ENCODE assay signal across 8 cellular contexts in the genomic region with DNA sequence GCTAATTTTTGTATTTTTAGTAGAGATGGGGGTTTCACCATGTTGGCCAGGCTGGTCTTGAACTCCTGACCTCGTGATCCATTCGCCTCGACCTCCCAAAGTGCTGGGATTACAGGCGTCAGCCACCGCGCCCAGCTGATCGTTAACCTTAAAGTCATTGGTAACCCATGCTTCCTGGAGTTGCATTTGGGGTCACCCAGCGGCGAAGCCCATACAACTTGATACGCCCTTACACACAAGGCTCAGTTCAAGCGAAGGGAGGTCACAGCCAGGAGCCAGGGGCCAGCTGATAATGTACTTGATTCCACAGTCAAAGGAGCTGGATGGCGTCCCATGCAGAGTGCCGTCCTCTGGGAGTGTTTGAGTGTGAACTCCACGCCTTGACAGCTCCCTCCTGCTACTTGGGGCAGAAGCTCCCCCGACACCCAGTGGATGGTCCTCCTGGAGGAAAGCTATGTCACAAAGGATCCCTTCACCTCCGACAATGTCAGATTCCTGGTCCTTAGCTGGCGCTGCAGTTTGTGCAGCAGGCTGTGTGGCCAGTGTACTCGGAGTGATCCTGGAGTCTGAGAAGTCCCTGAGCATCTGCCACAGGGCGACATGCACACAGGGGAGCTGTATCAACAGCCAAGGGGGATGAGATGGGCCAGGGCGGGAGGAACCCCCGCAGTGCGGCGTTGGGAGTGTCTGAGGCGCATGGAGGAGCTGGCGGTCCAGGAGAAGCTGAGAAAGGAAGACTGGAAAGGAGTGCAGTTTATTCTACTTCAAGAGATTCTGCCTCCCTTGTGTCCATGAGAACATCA. TPM values are rescaled to one million over a fixed set of nuclear protein-coding genes. Genes with fewer than 3 reads are reported as not detected.
A peak's percentile ranks its signal among the peaks of the same experiment; 100 is the strongest.
DNase-seq lines count a peak whose midpoint lies in the region; ATAC-seq and TF ChIP-seq lines count a peak whose summit lies in the region.

No MANE protein-coding gene starts in this region.

- peaks cover under 1% of the 10 kb centered on the region for H3K36me3 Mint-ChIP-seq in neural crest cell (ENCODE audit: low read depth)

- peaks cover 24% of the 10 kb centered on the region for H3K4me1 Mint-ChIP-seq in neural crest cell

- H3K27ac ChIP-seq in BLaER1 (0 out of 2 replicates have a peak overlapping the region, but pooled peaks have one; percentile 92), Karpas-422 (ENCODE audit: low read length) (peak overlapping the region; percentile 79; the same call in 1 of the 2 replicates)

- DNase-seq in Karpas-422 (no peak), dermis blood vessel endothelial cell (peak; percentile 7), neural crest cell (ENCODE audit: low read depth, low spot score) (no peak), midbrain (lab: John Stamatoyannopoulos, UW) (no peak), NCI-H2171 (lab: John Stamatoyannopoulos, UW) (no peak)

- peak overlapping the region; percentile 81 for H3K27ac Mint-ChIP-seq in neural crest cell (ENCODE audit: unreplicated experiment)

- no peaks in the 10 kb centered on the region for H3K27me3 Mint-ChIP-seq in neural crest cell (ENCODE audit: low read depth)

- H3K4me3 Mint-ChIP-seq in neural crest cell: peak overlapping the region; percentile 76

- TF ChIP-seq CTCF in neural crest cell (conservative IDR thresholded peaks at IDR 0.05): no peak

- H3K9me3 Mint-ChIP-seq in neural crest cell: no peaks in the 10 kb centered on the region

- H3K4me3 ChIP-seq in BLaER1: peak overlapping the region; percentile 77
- no peak overlapping the region for H3K4me3 ChIP-seq in Karpas-422 (ENCODE audit: low read length)

- H3K4me2 ChIP-seq in BLaER1 (peak overlapping the region; percentile 81), Karpas-422 (ENCODE audit: low read depth, low read length, poor library complexity, severe bottlenecking) (no peak overlapping the region)

- ATAC-seq in GM21528 (IDR thresholded peaks at IDR 0.05; ENCODE audit: low FRiP score, unreplicated experiment) (no peak), HG03108 (IDR thresholded peaks at IDR 0.05; ENCODE audit: unreplicated experiment) (no peak)

- H3K9me2 ChIP-seq in Karpas-422 (replicated peaks; ENCODE audit: insufficient read depth, low read length): no peaks in the 10 kb centered on the region

- H3K4me1 ChIP-seq in BLaER1: peaks cover 20% of the 10 kb centered on the region
- peaks cover 21% of the 10 kb centered on the region for H3K4me1 ChIP-seq in Karpas-422 (ENCODE audit: low read length)

- peaks cover 24% of the 10 kb centered on the region for H3K79me2 ChIP-seq in Karpas-422 (ENCODE audit: low read length)

- H3K27me3 ChIP-seq in BLaER1 (no peaks in the 10 kb centered on the region), Karpas-422 (ENCODE audit: low read length) (no peaks in the 10 kb centered on the region)

- no peaks in the 10 kb centered on the region for H3K9me3 ChIP-seq in BLaER1
- no peaks in the 10 kb centered on the region for H3K9me3 ChIP-seq in Karpas-422 (ENCODE audit: low read length)

- no peak overlapping the region for H2AFZ ChIP-seq in Karpas-422 (ENCODE audit: low read length)

- H3K36me3 ChIP-seq in BLaER1 (no peaks in the 10 kb centered on the region), Karpas-422 (ENCODE audit: insufficient read depth, low read length) (no peaks in the 10 kb centered on the region)

- H4K20me1 ChIP-seq in BLaER1 (no peaks in the 10 kb centered on the region), Karpas-422 (ENCODE audit: insufficient read depth, low read depth, low read length) (no peaks in the 10 kb centered on the region)

- H3K9ac ChIP-seq in BLaER1 (no peak overlapping the region), Karpas-422 (ENCODE audit: low read length) (peak overlapping the region; percentile 70)

RNA-seq across cellular contexts. Expression of a gene that starts 7.9 kb away (rescaled TPM):
- total RNA-seq in Karpas-422 (2014; rRNA removed; shearing (Covaris generic); ENCODE audit: low replicate concordance): 12.1 and 17.9 TPM in 2 replicates
- total RNA-seq in dermis blood vessel endothelial cell (6.9 and 8.2 TPM in 2 replicates), neural crest cell (22.5 and 23.0 TPM in 2 replicates)

RNA-seq across cellular contexts. Expression of a gene that starts 8.3 kb away (rescaled TPM):
- 1,457 and 2,669 TPM in 2 replicates for total RNA-seq in Karpas-422 (2014; rRNA removed; shearing (Covaris generic); ENCODE audit: low replicate concordance)
- 694 and 1,366 TPM in 2 replicates for total RNA-seq in dermis blood vessel endothelial cell
- 901 and 948 TPM in 2 replicates for total RNA-seq in neural crest cell

RNA-seq across cellular contexts. Expression of a gene that starts 44.9 kb away (rescaled TPM):
- 34.7 and 43.2 TPM in 2 replicates for total RNA-seq in Karpas-422 (2014; rRNA removed; shearing (Covaris generic); ENCODE audit: low replicate concordance)
- total RNA-seq in dermis blood vessel endothelial cell: 30.8 and 39.9 TPM in 2 replicates
- 30.4 and 32.9 TPM in 2 replicates for total RNA-seq in neural crest cell
